19 cellular contexts compared by ENCODE assay signal in genomic region chr16:5003828-5004227, GRCh38. TPM values are rescaled to one million over a fixed set of nuclear protein-coding genes. Genes with fewer than 3 reads are reported as not detected.
"Had no signal": no experiment of that assay in that cellular context is flagged by ENCODE, and none has a peak within 500 bp of the region (broad histone marks: within the 10 kb centered on the region; RNA-seq: fewer than 3 reads in every experiment).

No MANE protein-coding gene starts in this region.

- H3K27ac Mint-ChIP-seq: naive thymus-derived CD4-positive, alpha-beta T cell; stimulated activated naive B cell treated with anti-CD40 and anti-IgM and Interleukin-4, amounts not matched to agents 10 μg/mL and 1 μg/mL and 100 μg/mL, for 72 hours; stimulated activated naive CD8-positive, alpha-beta T cell treated with anti-CD3 and anti-CD28 coated beads, Interleukin-15, amount 100 ng/mL, for 72 hours had no signal

- H3K4me1 ChIP-seq: tibial nerve had no signal

- H3K9me3 Mint-ChIP-seq: naive thymus-derived CD4-positive, alpha-beta T cell; neural crest cell; stimulated activated naive B cell treated with anti-CD40 and anti-IgM and Interleukin-4, amounts not matched to agents 10 μg/mL and 1 μg/mL and 100 μg/mL, for 72 hours; stimulated activated naive CD8-positive, alpha-beta T cell treated with anti-CD3 and anti-CD28 coated beads, Interleukin-15, amount 100 ng/mL, for 72 hours had no signal

- ATAC-seq: naive thymus-derived CD4-positive, alpha-beta T cell; sciatic nerve; stimulated activated naive B cell treated with anti-CD40 and anti-IgM and Interleukin-4, amounts not matched to agents 10 μg/mL and 1 μg/mL and 100 μg/mL, for 72 hours; stimulated activated naive CD8-positive, alpha-beta T cell treated with anti-CD3 and anti-CD28 coated beads, Interleukin-15, amount 100 ng/mL, for 72 hours had no signal

- H3K36me3 ChIP-seq: ovary, tibial nerve had no signal

- H3K4me3 Mint-ChIP-seq: naive thymus-derived CD4-positive, alpha-beta T cell; neural crest cell; stimulated activated naive B cell treated with anti-CD40 and anti-IgM and Interleukin-4, amounts not matched to agents 10 μg/mL and 1 μg/mL and 100 μg/mL, for 72 hours; stimulated activated naive CD8-positive, alpha-beta T cell treated with anti-CD3 and anti-CD28 coated beads, Interleukin-15, amount 100 ng/mL, for 72 hours had no signal

- H3K36me3 Mint-ChIP-seq: naive thymus-derived CD4-positive, alpha-beta T cell; stimulated activated naive B cell treated with anti-CD40 and anti-IgM and Interleukin-4, amounts not matched to agents 10 μg/mL and 1 μg/mL and 100 μg/mL, for 72 hours had no signal

- H3K4me3 ChIP-seq: coronary artery, ovary, testis, tibial nerve had no signal

- H3K27me3 ChIP-seq: ovary, testis, tibial nerve had no signal

- H3K27ac ChIP-seq: coronary artery, ovary, testis had no signal

- H3K9me3 ChIP-seq: ovary, testis, tibial nerve had no signal

- DNase-seq: cerebellar nuclear complex; effector CD8-positive, alpha-beta T cell; foreskin melanocyte; islet precursor cell; mammary epithelial cell; naive thymus-derived CD4-positive, alpha-beta T cell; nucleus accumbens; ovary; stimulated activated CD4-positive, alpha-beta T cell treated with anti-CD3 and anti-CD28 coated beads, Interleukin-2, amount 100 ng/mL, for 24 hours; stimulated activated CD4-positive, alpha-beta T cell treated with anti-CD3 and anti-CD28 coated beads, Interleukin-4, amount 100 ng/mL, for 4 hours; stimulated activated naive B cell treated with anti-CD40 and anti-IgM and Interleukin-4, amounts not matched to agents 10 μg/mL and 1 μg/mL and 100 μg/mL, for 72 hours; stimulated activated naive CD8-positive, alpha-beta T cell treated with anti-CD3 and anti-CD28 coated beads, Interleukin-15, amount 100 ng/mL, for 72 hours; testis had no signal

- H3K4me1 Mint-ChIP-seq: naive thymus-derived CD4-positive, alpha-beta T cell; neural crest cell; stimulated activated naive B cell treated with anti-CD40 and anti-IgM and Interleukin-4, amounts not matched to agents 10 μg/mL and 1 μg/mL and 100 μg/mL, for 72 hours; stimulated activated naive CD8-positive, alpha-beta T cell treated with anti-CD3 and anti-CD28 coated beads, Interleukin-15, amount 100 ng/mL, for 72 hours had no signal

RNA-seq across cellular contexts. Expression of gene SEC14L5, which starts 45.7 kb away (rescaled TPM):
- total RNA-seq: glomerular endothelial cell, ureter had no signal
- polyA plus RNA-seq: naive thymus-derived CD4-positive, alpha-beta T cell had no signal
